ENCODE assay signal across 8 cellular contexts in genomic region chr22:40487663-40488249, GRCh38.
DNase-seq lines count a peak whose midpoint lies in the region; ATAC-seq and TF ChIP-seq lines count a peak whose summit lies in the region.

No MANE protein-coding gene starts in this region.

- intact Hi-C loops in natural killer cell (cut with micrococcal nuclease): loop anchor here (1.0 to 2.0 kb wide), 2 partner anchors 25 to 51 kb away; no protein-coding TSS in a partner anchor
- intact Hi-C loops in vagina (cut with DNase I): no loop called here

- ATAC-seq in natural killer cell (peak; percentile 55 to 72 (median 71)), HG02623 (IDR thresholded peaks at IDR 0.05; ENCODE audit: unreplicated experiment) (no peak)

- no peak overlapping the region for H3K27ac ChIP-seq in vagina

- H3K4me1 Mint-ChIP-seq in chondrocyte (ENCODE audit: low read depth) (peaks cover 60% of the 10 kb centered on the region), natural killer cell (peaks cover 23 to 26% of the 10 kb centered on the region in 2 donors)

- H3K9me3 ChIP-seq in vagina: no peaks in the 10 kb centered on the region

- H3K36me3 ChIP-seq in vagina: no peaks in the 10 kb centered on the region

- TF ChIP-seq POLR2A in vagina (IDR thresholded peaks at IDR 0.05): no peak

- TF ChIP-seq CTCF in chondrocyte (IDR thresholded peaks at IDR 0.05): peak; percentile 90
- TF ChIP-seq CTCF in natural killer cell (IDR thresholded peaks at IDR 0.05): peak; percentile 75
- TF ChIP-seq CTCF in vagina (IDR thresholded peaks at IDR 0.05): peak in 1 of 3 experiments; percentile 47

- H3K27me3 ChIP-seq in vagina: no peaks in the 10 kb centered on the region

- H3K4me3 Mint-ChIP-seq in chondrocyte (ENCODE audit: unreplicated experiment) (no peak overlapping the region), natural killer cell (no peak overlapping the region)

- H3K27ac Mint-ChIP-seq in chondrocyte (ENCODE audit: unreplicated experiment) (no peak overlapping the region), natural killer cell (no peak overlapping the region)

- DNase-seq in AG08395 (ENCODE audit: low spot score) (peak; percentile 28), EL (peak; percentile 41), NCI-H526 treated with DMSO at 0.1 percent for 48 hours (lab: John Stamatoyannopoulos, UW) (peak; percentile 10), chondrocyte (ENCODE audit: low spot score) (no peak), natural killer cell (no peak), vagina (ENCODE audit: extremely low spot score in 2 of 2) (no peak)
- no peak for DNase-seq in activated CD4-positive, alpha-beta T cell treated with anti-CD3 and anti-CD28 coated beads for 1 hour

- peaks cover 57% of the 10 kb centered on the region for H3K4me1 ChIP-seq in vagina

- H3K9me3 Mint-ChIP-seq in chondrocyte (ENCODE audit: low read depth) (no peaks in the 10 kb centered on the region), natural killer cell (no peaks in the 10 kb centered on the region)

- H3K4me3 ChIP-seq in vagina: no peak overlapping the region

- H3K27me3 Mint-ChIP-seq in chondrocyte (ENCODE audit: low read depth): no peaks in the 10 kb centered on the region
- no peaks in the 10 kb centered on the region for H3K27me3 Mint-ChIP-seq in natural killer cell (ENCODE audit: low read depth in 2 of 2)

- peaks cover 1% of the 10 kb centered on the region for H3K36me3 Mint-ChIP-seq in chondrocyte (ENCODE audit: low read depth)
- H3K36me3 Mint-ChIP-seq in natural killer cell: no peaks in the 10 kb centered on the region

Comparison
In these comparisons a context has a peak if more than half of its experiments do, and no peak if none do; other contexts are left out.
1. DNase-seq: peak in AG08395 (single experiment), EL (single experiment) and NCI-H526 treated with DMSO at 0.1 percent for 48 hours (single experiment); none in chondrocyte (single experiment), natural killer cell (single experiment), vagina (0 of 2) and activated CD4-positive, alpha-beta T cell treated with anti-CD3 and anti-CD28 coated beads for 1 hour (single experiment).